8 cellular contexts compared by ENCODE assay signal in genomic region chr1:153677718-153678518, GRCh38. TPM values are rescaled to one million over a fixed set of nuclear protein-coding genes. Genes with fewer than 3 reads are reported as not detected.
DNase-seq lines count a peak whose midpoint lies in the region; ATAC-seq, FAIRE-seq and TF ChIP-seq lines count a peak whose summit lies in the region.

No MANE protein-coding gene starts in this region.

- no peaks in the 10 kb centered on the region for H3K9me3 ChIP-seq in BE2C
- no peaks in the 10 kb centered on the region for H3K9me3 ChIP-seq in OCI-LY3 (ENCODE audit: insufficient read depth, low read length)
- no peaks in the 10 kb centered on the region for H3K9me3 ChIP-seq in neutrophil

- peak overlapping the region; percentile 57 for H3K4me2 ChIP-seq in OCI-LY3 (ENCODE audit: low read length)

- DNase-seq in BE2C: peak; percentile 68
- DNase-seq in H54 (ENCODE audit: insufficient read length, low spot score): peak; percentile 41
- DNase-seq in activated gamma-delta T cell treated with anti-CD3 and anti-CD28 coated beads, Interleukin-2, amount 50 U/mL, for 16 hours (ENCODE audit: low read depth): peak; percentile 14
- DNase-seq in germinal center (ENCODE audit: low spot score): peak; percentile 69
- no peak for DNase-seq in amniotic stem cell (lab: John Stamatoyannopoulos, UW)

- H3K79me2 ChIP-seq in OCI-LY3 (ENCODE audit: low read length): no peaks in the 10 kb centered on the region

- no peak for FAIRE-seq in H54 (lab: Jason Lieb, UNC)

- H4K20me1 ChIP-seq in OCI-LY3 (ENCODE audit: insufficient read depth, low read length): no peaks in the 10 kb centered on the region

- no peak overlapping the region for H3K9ac ChIP-seq in OCI-LY3 (ENCODE audit: low read length)

- no peak for ATAC-seq in GM21529 (IDR thresholded peaks at IDR 0.05; ENCODE audit: unreplicated experiment)

- H3K36me3 ChIP-seq in BE2C: no peaks in the 10 kb centered on the region
- H3K36me3 ChIP-seq in OCI-LY3 (replicated peaks; ENCODE audit: low read depth, low read length): no peaks in the 10 kb centered on the region
- no peaks in the 10 kb centered on the region for H3K36me3 ChIP-seq in neutrophil

- H3K4me1 ChIP-seq in BE2C (no peaks in the 10 kb centered on the region), OCI-LY3 (ENCODE audit: low read length) (no peaks in the 10 kb centered on the region), neutrophil (ENCODE audit: control insufficient read depth in 1 of 2, insufficient read depth in 1 of 2, low read depth in 1 of 2, low read length in 1 of 2) (peaks cover 24 to 26% of the 10 kb centered on the region in 2 experiments)

- H3K27ac ChIP-seq in OCI-LY3 (ENCODE audit: low read length): no peak overlapping the region
- H3K27ac ChIP-seq in neutrophil: no peak overlapping the region

- TF ChIP-seq POLR2A in H54 (IDR thresholded peaks at IDR 0.05; ENCODE audit: low read depth, low read length): no peak

- H3K27me3 ChIP-seq in BE2C (peaks cover 19% of the 10 kb centered on the region), OCI-LY3 (ENCODE audit: low read depth, low read length) (peaks cover 18% of the 10 kb centered on the region), neutrophil (peaks cover 59% of the 10 kb centered on the region)

- H3K4me3 ChIP-seq in BE2C (ENCODE audit: low read depth, low read length) (peak overlapping the region; percentile 59), OCI-LY3 (ENCODE audit: low read length) (no peak overlapping the region), neutrophil (ENCODE audit: low read depth in 1 of 2, low read length in 1 of 2) (peak overlapping the region; percentile 42 to 54)

- TF ChIP-seq CTCF in BE2C (IDR thresholded peaks at IDR 0.05; ENCODE audit: low read depth, low read length) (peak; percentile 97), OCI-LY3 (IDR thresholded peaks at IDR 0.05; ENCODE audit: low read depth, low read length) (peak; percentile 98), neutrophil (IDR thresholded peaks at IDR 0.05) (peak; percentile 67)

- no peak overlapping the region for H2AFZ ChIP-seq in OCI-LY3 (ENCODE audit: low read depth, low read length)

RNA-seq across cellular contexts. Expression of gene NPR1, which starts 0.6 kb away (rescaled TPM):
- polyA plus RNA-seq in BE2C (2012; ENCODE audit: insufficient read depth, insufficient read length, low read depth): 22.0 TPM

RNA-seq across cellular contexts. Expression of gene ILF2, which starts 7.1 kb away (rescaled TPM):
- 390 TPM for polyA plus RNA-seq in BE2C (2012; ENCODE audit: insufficient read depth, insufficient read length, low read depth)

RNA-seq across cellular contexts. Expression of gene SNAPIN, which starts 19.4 kb away (rescaled TPM):
- 52.7 TPM for polyA plus RNA-seq in BE2C (2012; ENCODE audit: insufficient read depth, insufficient read length, low read depth)

RNA-seq across cellular contexts. Expression of gene CHTOP, which starts 44.1 kb away (rescaled TPM):
- polyA plus RNA-seq in BE2C (2012; ENCODE audit: insufficient read depth, insufficient read length, low read depth): 244 TPM

RNA-seq across cellular contexts. Expression of gene S100A1, which starts 49.7 kb away (rescaled TPM):
- 2.4 TPM for polyA plus RNA-seq in BE2C (2012; ENCODE audit: insufficient read depth, insufficient read length, low read depth)
